Comparison of ENCODE assay signal across 8 cellular contexts in the genomic region with DNA sequence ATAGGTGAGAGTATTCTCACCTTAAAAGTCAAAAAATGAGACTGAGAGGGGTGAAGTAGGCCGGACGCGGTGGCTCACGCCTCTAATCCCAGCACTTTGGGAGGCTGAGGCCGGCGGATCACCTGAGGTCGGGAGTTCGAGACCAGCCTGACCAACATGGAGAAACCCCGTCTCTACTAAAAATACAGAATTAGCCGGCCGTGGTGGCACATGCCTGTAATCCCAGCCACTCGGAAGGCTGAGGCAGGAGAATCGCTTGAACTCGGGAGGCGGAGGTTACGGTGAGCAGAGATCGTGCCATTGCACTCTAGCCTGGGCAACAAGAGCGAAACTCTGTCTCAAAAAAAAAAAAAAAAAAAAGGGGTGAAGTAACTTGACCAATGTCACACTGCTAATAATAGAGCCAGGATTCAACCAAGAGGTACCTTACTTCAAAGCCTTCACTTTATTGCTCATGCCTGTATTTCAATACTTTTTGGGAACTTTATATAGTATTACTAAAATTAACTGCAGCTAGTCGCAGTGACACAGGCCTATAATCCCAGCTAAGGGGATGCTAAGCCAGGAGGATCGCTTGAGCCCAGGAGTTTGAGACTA. TPM values are rescaled to one million over a fixed set of nuclear protein-coding genes. Genes with fewer than 3 reads are reported as not detected.
A peak's percentile ranks its signal among the peaks of the same experiment; 100 is the strongest.
DNase-seq lines count a peak whose midpoint lies in the region; ATAC-seq, FAIRE-seq and TF ChIP-seq lines count a peak whose summit lies in the region.
"Not testable (repeated sequence)": the region's sequence is repeated elsewhere in the genome, so short reads cannot be mapped to it uniquely, and the experiment has no call there.

No MANE protein-coding gene starts in this region.

- not testable (repeated sequence) for H2BK15ac ChIP-seq in neuronal stem cell (ENCODE audit: low read length)

- not testable (repeated sequence) for H3K79me1 ChIP-seq in neuronal stem cell (ENCODE audit: low read depth, low read length)

- H3K9ac ChIP-seq in kidney (ENCODE audit: low read length in 2 of 2) = peak overlapping the region; percentile 99 to 100
- not testable (repeated sequence) for H3K9ac ChIP-seq in neuronal stem cell (ENCODE audit: low read depth, low read length, poor library complexity)
- peak overlapping the region in 4 of 5 donors; percentile 97 to 99 (median 98) for H3K9ac ChIP-seq in subcutaneous abdominal adipose tissue (ENCODE audit: low read length in 5 of 5)

- not testable (repeated sequence) for H2AFZ ChIP-seq in neuronal stem cell (ENCODE audit: low read length)

- H3K27ac Mint-ChIP-seq in CD4-positive, alpha-beta T cell = peak overlapping the region; percentile 95
- H3K27ac Mint-ChIP-seq in IgD-negative memory B cell = peak overlapping the region; percentile 67 to 100 (median 97)

- not testable (repeated sequence) for TF ChIP-seq CTCF in CD4-positive, alpha-beta T cell (IDR thresholded peaks at IDR 0.05); WI38 (IDR thresholded peaks at IDR 0.05; ENCODE audit: low read depth, low read length); astrocyte of the cerebellum (IDR thresholded peaks at IDR 0.05; ENCODE audit: low read depth, low read length, missing control alignments); epithelial cell of proximal tubule (conservative IDR thresholded peaks at IDR 0.05; ENCODE audit: low read depth, low read length); kidney (IDR thresholded peaks at IDR 0.05; ENCODE audit: borderline replicate concordance, extremely low read depth, insufficient read depth)

- H3K36me3 ChIP-seq in kidney (ENCODE audit: control insufficient read depth in 1 of 2, insufficient read depth in 2 of 2, low read length in 2 of 2); neuronal stem cell (replicated peaks in 1 of 2; ENCODE audit: control insufficient read depth in 2 of 2, insufficient read depth in 2 of 2, low read length in 2 of 2); subcutaneous abdominal adipose tissue (ENCODE audit: control insufficient read depth in 5 of 5, insufficient read depth in 5 of 5, low read length in 5 of 5): not testable (repeated sequence)

- POLR2A ChIA-PET in CD4-positive, alpha-beta T cell (lab: Charles Lee) = interaction anchor here (0.6 to 4.7 kb wide), 5 partner anchors 16 to 215 kb away, joined by 3 to 175 read pairs (median 4); a partner anchor contains a TSS

- not testable (repeated sequence) for H2BK12ac ChIP-seq in neuronal stem cell (ENCODE audit: low read length)

- intact Hi-C loops in CD4-positive, alpha-beta T cell (cut with DNase I, micrococcal nuclease) = loop anchor here in 1 of 2 experiments (2.0 to 5.0 kb wide), 5 partner anchors 95 to 1431 kb away; a partner anchor contains a TSS
- intact Hi-C loops in kidney (cut with DNase I) = not testable (repeated sequence)

- H3K18ac ChIP-seq in neuronal stem cell (ENCODE audit: low read length) = not testable (repeated sequence)

- not testable (repeated sequence) for H4K91ac ChIP-seq in neuronal stem cell (ENCODE audit: low read depth, low read length, poor library complexity)

- H3K4me2 ChIP-seq in neuronal stem cell (ENCODE audit: insufficient read depth, low read length, poor library complexity, severe bottlenecking) = peak overlapping the region; percentile 25

- in situ Hi-C loops in astrocyte of the cerebellum (cut with HindIII; ENCODE audit: low sequenced_read_pairs) = not testable (repeated sequence)

- H3K27me3 Mint-ChIP-seq in CD4-positive, alpha-beta T cell; IgD-negative memory B cell: not testable (repeated sequence)

- peaks cover 70% of the 10 kb centered on the region for H3K4me1 Mint-ChIP-seq in CD4-positive, alpha-beta T cell (ENCODE audit: low read depth)
- H3K4me1 Mint-ChIP-seq in IgD-negative memory B cell = peaks cover 38 to 41% (median 41%) of the 10 kb centered on the region in 3 donors

- H3K4me3 Mint-ChIP-seq in CD4-positive, alpha-beta T cell = peak overlapping the region; percentile 99
- H3K4me3 Mint-ChIP-seq in IgD-negative memory B cell = peak overlapping the region; percentile 99 to 100 (median 99)

- H3K4me3 ChIP-seq in WI38 (ENCODE audit: low read depth, low read length) = peak overlapping the region; percentile 97
- H3K4me3 ChIP-seq in astrocyte of the cerebellum (ENCODE audit: low read depth, low read length) = peak overlapping the region; percentile 73
- H3K4me3 ChIP-seq in epithelial cell of proximal tubule (ENCODE audit: low read depth, low read length) = peak overlapping the region; percentile 96
- peak overlapping the region; percentile 87 to 97 for H3K4me3 ChIP-seq in kidney (ENCODE audit: low read length in 2 of 2)
- peak overlapping the region; percentile 56 to 58 for H3K4me3 ChIP-seq in neuronal stem cell (ENCODE audit: low read length in 2 of 2)
- H3K4me3 ChIP-seq in subcutaneous abdominal adipose tissue (ENCODE audit: low read depth in 1 of 5, low read length in 5 of 5) = peak overlapping the region; percentile 90 to 99 (median 99)

- CTCF ChIA-PET in CD4-positive, alpha-beta T cell (lab: Charles Lee) = interaction anchor here (0.7 kb wide), 1 partner anchor 229 kb away, joined by 3 read pairs; no protein-coding TSS in a partner anchor

- not testable (repeated sequence) for ATAC-seq in CD4-positive, alpha-beta T cell (ENCODE audit: poor library complexity)

- H3K23ac ChIP-seq in neuronal stem cell (ENCODE audit: low read depth, low read length, poor library complexity) = not testable (repeated sequence)

- H3K9me3 Mint-ChIP-seq in CD4-positive, alpha-beta T cell; IgD-negative memory B cell: not testable (repeated sequence)

- not testable (repeated sequence) for H4K8ac ChIP-seq in neuronal stem cell (ENCODE audit: low read depth, low read length)

- not testable (repeated sequence) for H3K27ac ChIP-seq in CD4-positive, alpha-beta T cell (ENCODE audit: low read depth, low read length); neuronal stem cell (replicated peaks; ENCODE audit: low read length)
- H3K27ac ChIP-seq in kidney (ENCODE audit: low read depth in 2 of 2, low read length in 2 of 2) = peak overlapping the region in 1 of 2 donors; percentile 99
- H3K27ac ChIP-seq in subcutaneous abdominal adipose tissue (ENCODE audit: low read depth, low read length) = peak overlapping the region; percentile 97

- H3K14ac ChIP-seq in neuronal stem cell (ENCODE audit: low read length) = not testable (repeated sequence)

- H3K27me3 ChIP-seq in CD4-positive, alpha-beta T cell (ENCODE audit: control insufficient read depth, insufficient read depth, low read length); neuronal stem cell (ENCODE audit: control insufficient read depth in 3 of 3, insufficient read depth in 3 of 3, low read depth in 1 of 3, low read length in 3 of 3); subcutaneous abdominal adipose tissue (ENCODE audit: control insufficient read depth in 5 of 5, insufficient read depth in 4 of 5, low read length in 5 of 5): not testable (repeated sequence)

- WGBS in neuronal stem cell (ENCODE audit: extremely low coverage in 2 of 2, insufficient read length in 2 of 2, insufficient replicate concordance in 1 of 2), 2 donors = no CpG with 5 or more reads among the region's 20 CpGs

- not testable (repeated sequence) for FAIRE-seq in kidney (lab: Jason Lieb, UNC)

- H2BK120ac ChIP-seq in neuronal stem cell (ENCODE audit: low read depth, low read length) = not testable (repeated sequence)

- H2BK5ac ChIP-seq in neuronal stem cell (ENCODE audit: low read length) = not testable (repeated sequence)

- peaks cover 25% of the 10 kb centered on the region for H3K36me3 Mint-ChIP-seq in CD4-positive, alpha-beta T cell (ENCODE audit: low read depth)
- H3K36me3 Mint-ChIP-seq in IgD-negative memory B cell = not testable (repeated sequence)

- not testable (repeated sequence) for H2AK5ac ChIP-seq in neuronal stem cell (ENCODE audit: low read depth, low read length)

- not testable (repeated sequence) for H3K4ac ChIP-seq in neuronal stem cell (ENCODE audit: low read length)

- H3K4me1 ChIP-seq in kidney (ENCODE audit: control insufficient read depth in 1 of 2, insufficient read depth in 1 of 2, low read depth in 1 of 2, low read length in 2 of 2) = peaks cover 14 to 15% of the 10 kb centered on the region in 2 donors
- H3K4me1 ChIP-seq in neuronal stem cell (ENCODE audit: control insufficient read depth in 2 of 2, insufficient read depth in 1 of 2, low read depth in 1 of 2, low read length in 2 of 2) = not testable (repeated sequence)
- peaks cover 0 to 45% (median 36%) of the 10 kb centered on the region in 5 donors for H3K4me1 ChIP-seq in subcutaneous abdominal adipose tissue (ENCODE audit: control insufficient read depth in 5 of 5, insufficient read depth in 5 of 5, low read length in 5 of 5)

- H3K9me3 ChIP-seq in CD4-positive, alpha-beta T cell (ENCODE audit: control insufficient read depth, low read length); kidney (ENCODE audit: control insufficient read depth in 1 of 2, low read length in 2 of 2); neuronal stem cell (replicated peaks in 1 of 2; ENCODE audit: control insufficient read depth in 2 of 2, insufficient read depth in 1 of 2, low read depth in 1 of 2, low read length in 2 of 2); subcutaneous abdominal adipose tissue (ENCODE audit: control insufficient read depth in 5 of 5, low read length in 5 of 5): not testable (repeated sequence)

- not testable (repeated sequence) for DNase-seq in CD4-positive, alpha-beta T cell; astrocyte of the cerebellum (ENCODE audit: low read depth); epithelial cell of proximal tubule (ENCODE audit: low read depth); kidney; neuronal stem cell (ENCODE audit: low spot score)

RNA-seq across cellular contexts. Expression of a gene that starts 1.7 kb away (rescaled TPM):
- total RNA-seq in CD4-positive, alpha-beta T cell = 10 to 100 TPM; 10.5 to 10.9 TPM
- polyA plus RNA-seq in IgD-negative memory B cell = 18.6 TPM
- 46.0 and 57.8 TPM in 2 replicates for total RNA-seq in epithelial cell of proximal tubule
- 49.6 TPM for total RNA-seq in kidney
- polyA plus RNA-seq in kidney (ENCODE audit: insufficient read depth, low read depth, low replicate concordance) = 23.2 TPM
- polyA plus RNA-seq in neuronal stem cell (2013, experiment 1 of 2) = 48.2 TPM
- polyA plus RNA-seq in neuronal stem cell (2013, experiment 2 of 2) = 49.8 TPM

RNA-seq across cellular contexts. Expression of a gene that starts 52.8 kb away (rescaled TPM):
- total RNA-seq in CD4-positive, alpha-beta T cell = 100 to 1,000 TPM; 319 to 322 TPM
- polyA plus RNA-seq in IgD-negative memory B cell = 87.9 TPM
- total RNA-seq in epithelial cell of proximal tubule = 109 and 113 TPM in 2 replicates
- total RNA-seq in kidney = 111 TPM
- 31.4 TPM for polyA plus RNA-seq in kidney (ENCODE audit: insufficient read depth, low read depth, low replicate concordance)
- polyA plus RNA-seq in neuronal stem cell (2013, experiment 1 of 2) = 135 TPM
- 136 TPM for polyA plus RNA-seq in neuronal stem cell (2013, experiment 2 of 2)
